In the genomic region with DNA sequence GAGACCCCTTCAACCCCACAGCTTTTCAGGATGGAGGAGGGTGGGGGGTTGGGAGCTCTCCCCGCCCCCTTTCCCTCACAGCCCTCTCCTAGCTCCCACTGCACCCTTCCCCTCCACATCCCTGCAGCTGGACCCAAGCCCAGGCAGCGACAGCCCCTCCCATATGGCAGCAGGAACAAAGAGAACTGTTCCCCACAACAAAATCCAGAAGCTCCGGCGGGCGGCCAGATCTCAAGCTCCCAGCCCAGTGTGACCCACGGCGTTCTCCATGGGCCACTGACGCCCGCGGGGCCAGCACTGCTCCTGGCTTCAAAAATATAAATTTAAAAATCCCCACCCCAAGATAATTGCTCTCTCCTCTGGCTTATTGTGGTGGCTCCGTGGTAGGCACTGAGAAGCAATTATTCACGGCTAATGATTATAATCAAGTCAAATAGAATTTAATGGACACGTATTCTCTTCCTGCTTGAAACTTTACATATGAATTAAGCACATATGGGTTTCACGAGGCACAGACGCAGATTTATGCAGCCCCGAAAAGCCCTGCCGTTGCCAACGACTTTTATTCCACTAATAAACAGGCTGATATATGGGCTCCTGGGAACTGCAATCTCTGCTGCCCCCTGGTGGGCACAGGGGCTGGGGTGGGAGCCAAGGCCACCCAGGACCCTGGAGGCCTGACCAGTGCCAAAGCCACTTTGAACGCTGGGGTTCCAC, we compare ENCODE assay signal across 8 cellular contexts. TPM values are rescaled to one million over a fixed set of nuclear protein-coding genes. Genes with fewer than 3 reads are reported as not detected.
DNase-seq lines count a peak whose midpoint lies in the region; ATAC-seq and TF ChIP-seq lines count a peak whose summit lies in the region.

No MANE protein-coding gene starts in this region.

- WGBS in esophagus muscularis mucosa = 18% methylated on average over 17 of the region's 19 CpGs

- H3K9me2 ChIP-seq in OCI-LY7 (ENCODE audit: insufficient read depth, low read length) = no peaks in the 10 kb centered on the region

- H3K36me3 Mint-ChIP-seq in activated T-cell treated with anti-CD3 and anti-CD28 coated beads, Interleukin-2, amount 50 U/mL, for 24 hours (ENCODE audit: low read depth) = peaks cover 18% of the 10 kb centered on the region
- H3K36me3 Mint-ChIP-seq in naive thymus-derived CD4-positive, alpha-beta T cell = no peaks in the 10 kb centered on the region

- TF ChIP-seq EP300 in esophagus muscularis mucosa (IDR thresholded peaks at IDR 0.05) = no peak

- H3K79me2 ChIP-seq in OCI-LY7 (ENCODE audit: insufficient read depth, low read depth, low read length) = no peaks in the 10 kb centered on the region

- H3K36me3 ChIP-seq in OCI-LY7 (ENCODE audit: insufficient read depth, low read length) = no peaks in the 10 kb centered on the region
- H3K36me3 ChIP-seq in esophagus muscularis mucosa = peaks cover 0 to 9% (median 5%) of the 10 kb centered on the region in 4 donors
- H3K36me3 ChIP-seq in naive thymus-derived CD4-positive, alpha-beta T cell (ENCODE audit: control insufficient read depth in 2 of 3, insufficient read depth in 3 of 3, low read length in 3 of 3) = no peaks in the 10 kb centered on the region

- H3K4me3 ChIP-seq in OCI-LY7 (ENCODE audit: low read depth, low read length, poor library complexity, severe bottlenecking) (no peak overlapping the region), esophagus muscularis mucosa (peak overlapping the region; percentile 36 to 46 (median 39))
- H3K4me3 ChIP-seq in naive thymus-derived CD4-positive, alpha-beta T cell (ENCODE audit: low read length) = no peak overlapping the region

- POLR2A ChIA-PET in OCI-LY7 (lab: Charles Lee) = interaction anchor here (0.6 to 0.7 kb wide), 2 partner anchors 81 to 587 kb away, joined by 4 to 6 read pairs; no protein-coding TSS in a partner anchor
- POLR2A ChIA-PET in naive thymus-derived CD4-positive, alpha-beta T cell (lab: Charles Lee) = no interaction called here

- H3K27ac ChIP-seq in OCI-LY7 (ENCODE audit: low read depth, low read length, poor library complexity, severe bottlenecking) = no peak overlapping the region
- peak overlapping the region in 3 of 4 donors; percentile 27 to 65 (median 42) for H3K27ac ChIP-seq in esophagus muscularis mucosa (replicated peaks in 1 of 4)
- no peak overlapping the region for H3K27ac ChIP-seq in naive thymus-derived CD4-positive, alpha-beta T cell (ENCODE audit: low read depth, low read length)

- no peaks in the 10 kb centered on the region for H3K27me3 Mint-ChIP-seq in activated T-cell treated with anti-CD3 and anti-CD28 coated beads, Interleukin-2, amount 50 U/mL, for 24 hours
- H3K27me3 Mint-ChIP-seq in naive thymus-derived CD4-positive, alpha-beta T cell = no peaks in the 10 kb centered on the region

- H3K27me3 ChIP-seq in esophagus muscularis mucosa = no peaks in the 10 kb centered on the region
- H3K27me3 ChIP-seq in naive thymus-derived CD4-positive, alpha-beta T cell (ENCODE audit: control insufficient read depth in 2 of 2, insufficient read depth in 2 of 2, low read length in 2 of 2) = no peaks in the 10 kb centered on the region

- H3K9me3 ChIP-seq in OCI-LY7 (ENCODE audit: low read length) (no peaks in the 10 kb centered on the region), esophagus muscularis mucosa (no peaks in the 10 kb centered on the region)
- no peaks in the 10 kb centered on the region for H3K9me3 ChIP-seq in naive thymus-derived CD4-positive, alpha-beta T cell (ENCODE audit: control insufficient read depth in 2 of 3, low read length in 3 of 3)

- DNase-seq in C1 segment of cervical spinal cord (lab: John Stamatoyannopoulos, UW) (peak in 13 of 14 donors; percentile 36 to 88 (median 78)), HPDE6-E6E7 (ENCODE audit: extremely low spot score) (peak; percentile 61), OCI-LY7 (ENCODE audit: low spot score) (peak; percentile 74), esophagus muscularis mucosa (ENCODE audit: extremely low spot score) (no peak)
- DNase-seq in activated T-cell treated with anti-CD3 and anti-CD28 coated beads, Interleukin-2, amount 50 U/mL, for 24 hours = peak; percentile 83
- peak; percentile 33 to 73 (median 60) for DNase-seq in naive thymus-derived CD4-positive, alpha-beta T cell
- DNase-seq in stimulated activated CD8-positive, alpha-beta memory T cell treated with anti-CD3 and anti-CD28 coated beads, Interleukin-7, amount 100 ng/mL, for 24 hours (ENCODE audit: low read depth) = peak; percentile 59

- H3K4me2 ChIP-seq in OCI-LY7 (ENCODE audit: low read length) = no peak overlapping the region

- no peak overlapping the region for H2AFZ ChIP-seq in OCI-LY7 (ENCODE audit: low read length)

- H3K4me3 Mint-ChIP-seq in activated T-cell treated with anti-CD3 and anti-CD28 coated beads, Interleukin-2, amount 50 U/mL, for 24 hours = no peak overlapping the region
- no peak overlapping the region for H3K4me3 Mint-ChIP-seq in naive thymus-derived CD4-positive, alpha-beta T cell

- intact Hi-C loops in OCI-LY7 (cut with micrococcal nuclease; ENCODE audit: unreplicated experiment) = loop anchor here (1.0 to 5.0 kb wide), 5 partner anchors 46 to 381 kb away; partner anchors contain the start of gene ZFTA
- intact Hi-C loops in esophagus muscularis mucosa (cut with DNase I) = loop anchor here (1.0 kb wide), 1 partner anchor 148 kb away; no protein-coding TSS in a partner anchor
- intact Hi-C loops in naive thymus-derived CD4-positive, alpha-beta T cell (cut with micrococcal nuclease) = loop anchor here (1.0 to 5.0 kb wide), 5 partner anchors 148 to 382 kb away; partner anchors contain the start of gene ZFTA (in 1 of the 2)

- CTCF ChIA-PET in OCI-LY7 (lab: Charles Lee; ENCODE audit: unreplicated experiment) = interaction anchor here (0.6 kb wide), 1 partner anchor 82 kb away, joined by 6 read pairs; no protein-coding TSS in a partner anchor
- CTCF ChIA-PET in naive thymus-derived CD4-positive, alpha-beta T cell (lab: Charles Lee) = interaction anchor here (0.6 to 2.0 kb wide), 8 partner anchors 145 to 499 kb away, joined by 3 to 11 read pairs (median 4); no protein-coding TSS in a partner anchor

- peak; percentile 68 for ATAC-seq in naive thymus-derived CD4-positive, alpha-beta T cell
- no peak for ATAC-seq in GM21786 (IDR thresholded peaks at IDR 0.05; ENCODE audit: unreplicated experiment)

- no peaks in the 10 kb centered on the region for H4K20me1 ChIP-seq in OCI-LY7 (ENCODE audit: insufficient read depth, low read length)

- H3K4me1 ChIP-seq in OCI-LY7 (ENCODE audit: insufficient read depth, low read length, poor library complexity, severe bottlenecking) (peaks cover 6% of the 10 kb centered on the region), esophagus muscularis mucosa (peaks cover 22 to 34% (median 30%) of the 10 kb centered on the region in 4 donors)
- no peaks in the 10 kb centered on the region for H3K4me1 ChIP-seq in naive thymus-derived CD4-positive, alpha-beta T cell (ENCODE audit: control insufficient read depth in 2 of 2, insufficient read depth in 2 of 2, low read length in 2 of 2)

- TF ChIP-seq CTCF in OCI-LY7 (conservative IDR thresholded peaks at IDR 0.05; ENCODE audit: low read length) = peak; percentile 98
- peak; percentile 89 to 95 (median 94) for TF ChIP-seq CTCF in esophagus muscularis mucosa (IDR thresholded peaks at IDR 0.05)

- no peak for TF ChIP-seq POLR2A in esophagus muscularis mucosa (IDR thresholded peaks at IDR 0.05; ENCODE audit: low read depth)

- H3K4me1 Mint-ChIP-seq in activated T-cell treated with anti-CD3 and anti-CD28 coated beads, Interleukin-2, amount 50 U/mL, for 24 hours (ENCODE audit: low read depth) = peaks cover 11% of the 10 kb centered on the region
- peaks cover 6 to 21% (median 11%) of the 10 kb centered on the region in 7 donors for H3K4me1 Mint-ChIP-seq in naive thymus-derived CD4-positive, alpha-beta T cell

- no TSS peak for BruUV-seq in OCI-LY7 (replicated peaks; lab: Mats Ljungman, UMichigan)

- no peak overlapping the region for H3K27ac Mint-ChIP-seq in activated T-cell treated with anti-CD3 and anti-CD28 coated beads, Interleukin-2, amount 50 U/mL, for 24 hours
- peak overlapping the region in 1 of 9 donors; percentile 51 for H3K27ac Mint-ChIP-seq in naive thymus-derived CD4-positive, alpha-beta T cell

- no peaks in the 10 kb centered on the region for H3K9me3 Mint-ChIP-seq in activated T-cell treated with anti-CD3 and anti-CD28 coated beads, Interleukin-2, amount 50 U/mL, for 24 hours
- H3K9me3 Mint-ChIP-seq in naive thymus-derived CD4-positive, alpha-beta T cell = no peaks in the 10 kb centered on the region

RNA-seq across cellular contexts. Expression of gene MACROD1, which starts 17.6 kb away (rescaled TPM):
- 24.8 and 25.4 TPM in 2 replicates for total RNA-seq in OCI-LY7 (2014; rRNA removed; shearing (Covaris generic))
- total RNA-seq in OCI-LY7 (2022) (14.4 and 14.7 TPM in 2 replicates), esophagus muscularis mucosa (10 to 100 TPM; 28.8 to 70.7 (median 33.7) TPM)
- total RNA-seq in naive thymus-derived CD4-positive, alpha-beta T cell = 10 to 100 TPM in 2 of 5 experiments, 1 to 10 TPM in 3; 5.4 to 12.4 (median 8.7) TPM
- polyA plus RNA-seq in naive thymus-derived CD4-positive, alpha-beta T cell = 10 to 100 TPM in 1 of 2 donors, 1 to 10 TPM in 1; 9.7 to 16.2 TPM

RNA-seq across cellular contexts. Expression of gene STIP1, which starts 37.6 kb away (rescaled TPM):
- total RNA-seq in OCI-LY7 (2014; rRNA removed; shearing (Covaris generic)) = 271 and 309 TPM in 2 replicates
- 186 and 240 TPM in 2 replicates for total RNA-seq in OCI-LY7 (2022)
- 100 to 1,000 TPM in 3 of 4 donors, 10 to 100 TPM in 1; 82.2 to 116 (median 101) TPM for total RNA-seq in esophagus muscularis mucosa
- total RNA-seq in naive thymus-derived CD4-positive, alpha-beta T cell = 100 to 1,000 TPM in 1 of 5 experiments, 10 to 100 TPM in 4; 45.1 to 243 (median 88.8) TPM
- polyA plus RNA-seq in naive thymus-derived CD4-positive, alpha-beta T cell = 100 to 1,000 TPM in 1 of 2 donors, 10 to 100 TPM in 1; 56.6 to 123 TPM

RNA-seq across cellular contexts. Expression of gene FERMT3, which starts 58.2 kb away (rescaled TPM):
- 116 and 120 TPM in 2 replicates for total RNA-seq in OCI-LY7 (2014; rRNA removed; shearing (Covaris generic))
- 167 and 201 TPM in 2 replicates for total RNA-seq in OCI-LY7 (2022)
- total RNA-seq in esophagus muscularis mucosa = 10 to 100 TPM; 12.9 to 35.5 (median 15.5) TPM
- 100 to 1,000 TPM in 4 of 5 experiments, 10 to 100 TPM in 1; 77.1 to 209 (median 120) TPM for total RNA-seq in naive thymus-derived CD4-positive, alpha-beta T cell
- 100 to 1,000 TPM; 119 to 186 TPM for polyA plus RNA-seq in naive thymus-derived CD4-positive, alpha-beta T cell

Comparison
In these comparisons a context has a peak if more than half of its experiments do, and no peak if none do; other contexts are left out.
1. H3K27ac ChIP-seq: peak in esophagus muscularis mucosa (3 of 4); none in OCI-LY7 (single experiment) and naive thymus-derived CD4-positive, alpha-beta T cell (single experiment).
2. H3K4me3 ChIP-seq: peak in esophagus muscularis mucosa (4 of 4); none in OCI-LY7 (single experiment) and naive thymus-derived CD4-positive, alpha-beta T cell (single experiment).